ENCODE assay signal across 20 cellular contexts in the genomic region with DNA sequence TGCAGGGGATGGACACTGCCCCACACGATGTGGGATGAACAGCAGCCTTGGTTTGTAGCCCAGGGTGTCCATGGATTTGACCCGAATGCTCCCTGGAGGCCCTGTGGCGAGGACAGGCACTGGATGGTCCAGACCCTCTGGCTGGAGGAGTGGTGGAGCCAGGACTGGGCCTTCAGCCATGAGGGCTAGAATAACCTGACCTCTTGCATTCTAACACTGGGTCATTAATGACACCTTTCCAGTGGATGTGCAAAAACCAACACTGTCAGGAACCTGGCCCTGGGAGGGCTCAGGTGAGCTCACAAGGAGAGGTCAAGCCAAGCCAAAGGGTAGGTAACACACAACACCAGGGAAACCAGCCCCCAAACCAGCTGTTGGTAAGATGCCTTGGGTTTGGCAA. TPM values are rescaled to one million over a fixed set of nuclear protein-coding genes. Genes with fewer than 3 reads are reported as not detected.
DNase-seq lines count a peak whose midpoint lies in the region; ATAC-seq lines count a peak whose summit lies in the region.
"Had no signal": no experiment of that assay in that cellular context is flagged by ENCODE, and none has a peak within 500 bp of the region (broad histone marks: within the 10 kb centered on the region; RNA-seq: fewer than 3 reads in every experiment).

No MANE protein-coding gene starts in this region.

- no peaks in the 10 kb centered on the region for H3K9me3 ChIP-seq in T-helper 17 cell (ENCODE audit: control insufficient read depth, low read length, poor library complexity, severe bottlenecking)
- H3K9me3 ChIP-seq: right atrium auricular region, transverse colon had no signal

- no peak for ATAC-seq in stimulated activated naive CD8-positive, alpha-beta T cell treated with anti-CD3 and anti-CD28 coated beads, Interleukin-15, Interleukin-2, amounts not matched to agents 100 U/mL and 50 U/mL, for 24 hours
- ATAC-seq in T-helper 17 cell (no peak), HG02588 (IDR thresholded peaks at IDR 0.05; ENCODE audit: unreplicated experiment) (no peak), GM18858 (IDR thresholded peaks at IDR 0.05; ENCODE audit: unreplicated experiment) (no peak)
- no peak for ATAC-seq in effector memory CD8-positive, alpha-beta T cell (replicated peaks)
- ATAC-seq: left ventricle myocardium superior, PC-3 had no signal

- no peak overlapping the region for H3K4me3 Mint-ChIP-seq in stimulated activated naive CD8-positive, alpha-beta T cell treated with anti-CD3 and anti-CD28 coated beads, Interleukin-15, Interleukin-2, amounts not matched to agents 100 ng/mL and 50 ng/mL, for 24 hours
- no peak overlapping the region for H3K4me3 Mint-ChIP-seq in T-helper 17 cell
- H3K4me3 Mint-ChIP-seq in effector memory CD8-positive, alpha-beta T cell = peak overlapping the region in 1 of 2 donors; percentile 10
- H3K4me3 Mint-ChIP-seq: dendritic cell treated with granulocyte-macrophage colony-stimulating factor and Interleukin-4, amounts not matched to agents 40 ng/mL and 50 ng/mL, for 4 days; neural crest cell had no signal

- H3K36me3 Mint-ChIP-seq in stimulated activated naive CD8-positive, alpha-beta T cell treated with anti-CD3 and anti-CD28 coated beads, Interleukin-15, Interleukin-2, amounts not matched to agents 100 ng/mL and 50 ng/mL, for 24 hours (ENCODE audit: low read depth) = peaks cover 77% of the 10 kb centered on the region
- H3K36me3 Mint-ChIP-seq in T-helper 17 cell (ENCODE audit: low read depth) = peaks cover 18% of the 10 kb centered on the region
- H3K36me3 Mint-ChIP-seq in effector memory CD8-positive, alpha-beta T cell (ENCODE audit: insufficient read depth) = peaks cover 72% of the 10 kb centered on the region

- H3K27me3 Mint-ChIP-seq in stimulated activated naive CD8-positive, alpha-beta T cell treated with anti-CD3 and anti-CD28 coated beads, Interleukin-15, Interleukin-2, amounts not matched to agents 100 ng/mL and 50 ng/mL, for 24 hours = no peaks in the 10 kb centered on the region
- no peaks in the 10 kb centered on the region for H3K27me3 Mint-ChIP-seq in T-helper 17 cell
- no peaks in the 10 kb centered on the region for H3K27me3 Mint-ChIP-seq in effector memory CD8-positive, alpha-beta T cell
- H3K27me3 Mint-ChIP-seq: dendritic cell treated with granulocyte-macrophage colony-stimulating factor and Interleukin-4, amounts not matched to agents 40 ng/mL and 50 ng/mL, for 4 days had no signal

- no peaks in the 10 kb centered on the region for H3K9me3 Mint-ChIP-seq in stimulated activated naive CD8-positive, alpha-beta T cell treated with anti-CD3 and anti-CD28 coated beads, Interleukin-15, Interleukin-2, amounts not matched to agents 100 ng/mL and 50 ng/mL, for 24 hours
- H3K9me3 Mint-ChIP-seq in effector memory CD8-positive, alpha-beta T cell = no peaks in the 10 kb centered on the region
- H3K9me3 Mint-ChIP-seq: dendritic cell treated with granulocyte-macrophage colony-stimulating factor and Interleukin-4, amounts not matched to agents 40 ng/mL and 50 ng/mL, for 4 days; neural crest cell had no signal

- H3K4me1 Mint-ChIP-seq in stimulated activated naive CD8-positive, alpha-beta T cell treated with anti-CD3 and anti-CD28 coated beads, Interleukin-15, Interleukin-2, amounts not matched to agents 100 ng/mL and 50 ng/mL, for 24 hours (ENCODE audit: low read depth) = peaks cover 98% of the 10 kb centered on the region
- peaks cover 57% of the 10 kb centered on the region for H3K4me1 Mint-ChIP-seq in T-helper 17 cell
- H3K4me1 Mint-ChIP-seq in effector memory CD8-positive, alpha-beta T cell (ENCODE audit: low read depth in 2 of 2) = peaks cover 59 to 72% of the 10 kb centered on the region in 2 donors
- H3K4me1 Mint-ChIP-seq: neural crest cell had no signal

- DNase-seq in stimulated activated naive CD8-positive, alpha-beta T cell treated with anti-CD3 and anti-CD28 coated beads, Interleukin-15, Interleukin-2, amounts not matched to agents 100 U/mL and 50 U/mL, for 24 hours = no peak
- DNase-seq in T-helper 17 cell = no peak
- DNase-seq in effector memory CD8-positive, alpha-beta T cell = no peak
- DNase-seq in DMS53 (lab: John Stamatoyannopoulos, UW) = no peak
- DNase-seq: activated effector memory CD4-positive, alpha-beta T cell treated with anti-CD3 and anti-CD28 coated beads, Interleukin-2, amount 50 U/mL, for 16 hours; anterior cingulate cortex; caudate nucleus; Karpas-422; left ventricle myocardium superior; MV-4-11; NCI-H510A treated with DMSO at 0.1 percent for 48 hours; PC-3; Right ventricle myocardium superior; transverse colon had no signal

- H3K27ac Mint-ChIP-seq in stimulated activated naive CD8-positive, alpha-beta T cell treated with anti-CD3 and anti-CD28 coated beads, Interleukin-15, Interleukin-2, amounts not matched to agents 100 ng/mL and 50 ng/mL, for 24 hours = peak overlapping the region; percentile 85
- peak overlapping the region; percentile 96 for H3K27ac Mint-ChIP-seq in T-helper 17 cell
- H3K27ac Mint-ChIP-seq in effector memory CD8-positive, alpha-beta T cell = peak overlapping the region; percentile 87
- H3K27ac Mint-ChIP-seq: dendritic cell treated with granulocyte-macrophage colony-stimulating factor and Interleukin-4, amounts not matched to agents 40 ng/mL and 50 ng/mL, for 4 days had no signal

RNA-seq across cellular contexts. Expression of gene OXNAD1, which starts 51.4 kb away (rescaled TPM):
- total RNA-seq in T-helper 17 cell = 10 to 100 TPM; 73.1 to 89.3 TPM

RNA-seq across cellular contexts. Expression of gene DPH3, which starts 51.7 kb away (rescaled TPM):
- 10 to 100 TPM; 16.1 to 22.8 TPM for total RNA-seq in T-helper 17 cell
